8 cellular contexts compared by ENCODE assay signal in genomic region chr1:32816676-32817158, GRCh38. TPM values are rescaled to one million over a fixed set of nuclear protein-coding genes. Genes with fewer than 3 reads are reported as not detected.
DNase-seq lines count a peak whose midpoint lies in the region; ATAC-seq and TF ChIP-seq lines count a peak whose summit lies in the region.

No MANE protein-coding gene starts in this region.

- H3K36me3 ChIP-seq in Peyer's patch: no peaks in the 10 kb centered on the region
- no peaks in the 10 kb centered on the region for H3K36me3 ChIP-seq in uterus

- H3K4me1 Mint-ChIP-seq in activated CD8-positive, alpha-beta memory T cell treated with anti-CD3 and anti-CD28 coated beads, Interleukin-2, amount 10 ng/mL, durations not matched to agents 7 days and 5 days: peaks cover 52% of the 10 kb centered on the region
- H3K4me1 Mint-ChIP-seq in effector memory CD8-positive, alpha-beta T cell (ENCODE audit: low read depth in 2 of 2): peaks cover 41 to 62% of the 10 kb centered on the region in 2 donors
- H3K4me1 Mint-ChIP-seq in memory B cell: peaks cover 33% of the 10 kb centered on the region

- H3K27me3 ChIP-seq in Peyer's patch (no peaks in the 10 kb centered on the region), uterus (no peaks in the 10 kb centered on the region)

- no peaks in the 10 kb centered on the region for H3K27me3 Mint-ChIP-seq in activated CD8-positive, alpha-beta memory T cell treated with anti-CD3 and anti-CD28 coated beads, Interleukin-2, amount 10 ng/mL, durations not matched to agents 7 days and 5 days
- no peaks in the 10 kb centered on the region for H3K27me3 Mint-ChIP-seq in effector memory CD8-positive, alpha-beta T cell
- H3K27me3 Mint-ChIP-seq in memory B cell: no peaks in the 10 kb centered on the region

- H3K4me1 ChIP-seq in Peyer's patch: peaks cover 0 to 30% (median 7%) of the 10 kb centered on the region in 4 donors
- no peaks in the 10 kb centered on the region for H3K4me1 ChIP-seq in uterus

- peak overlapping the region; percentile 85 to 97 (median 94) for H3K27ac ChIP-seq in Peyer's patch
- peak overlapping the region; percentile 95 for H3K27ac ChIP-seq in uterus

- peak; percentile 1 for ATAC-seq in activated CD8-positive, alpha-beta memory T cell treated with anti-CD3 and anti-CD28 coated beads, Interleukin-2, amount 10 ng/mL, durations not matched to agents 7 days and 5 days
- ATAC-seq in HG02943 (IDR thresholded peaks at IDR 0.05; ENCODE audit: low read depth, unreplicated experiment) (peak; percentile 9), memory B cell (ENCODE audit: low read depth) (no peak)
- ATAC-seq in effector memory CD8-positive, alpha-beta T cell (replicated peaks): no peak

- H3K4me3 ChIP-seq in Peyer's patch (peak overlapping the region; percentile 76 to 93 (median 84)), uterus (peak overlapping the region; percentile 83 to 98)

- TF ChIP-seq CTCF in Peyer's patch (IDR thresholded peaks at IDR 0.05): no peak
- TF ChIP-seq CTCF in uterus (IDR thresholded peaks at IDR 0.05): no peak

- CTCF ChIA-PET in activated CD8-positive, alpha-beta memory T cell treated with anti-CD3 and anti-CD28 coated beads, Interleukin-2, amount 10 ng/mL, durations not matched to agents 7 days and 5 days (lab: Charles Lee): interaction anchor here (0.7 to 3.5 kb wide), 3 partner anchors 12 to 55 kb away, joined by 3 to 16 read pairs (median 4); no protein-coding TSS in a partner anchor

- H3K27ac Mint-ChIP-seq in activated CD8-positive, alpha-beta memory T cell treated with anti-CD3 and anti-CD28 coated beads, Interleukin-2, amount 10 ng/mL, durations not matched to agents 7 days and 5 days: peak overlapping the region; percentile 94
- H3K27ac Mint-ChIP-seq in effector memory CD8-positive, alpha-beta T cell: peak overlapping the region; percentile 47 to 95
- peak overlapping the region; percentile 88 for H3K27ac Mint-ChIP-seq in memory B cell

- intact Hi-C loops in uterus (cut with DNase I; ENCODE audit: low total_unique reads): no loop called here

- TF ChIP-seq POLR2A in Peyer's patch (IDR thresholded peaks at IDR 0.05): no peak
- no peak for TF ChIP-seq POLR2A in uterus (IDR thresholded peaks at IDR 0.05)

- H3K9me3 Mint-ChIP-seq in activated CD8-positive, alpha-beta memory T cell treated with anti-CD3 and anti-CD28 coated beads, Interleukin-2, amount 10 ng/mL, durations not matched to agents 7 days and 5 days (ENCODE audit: low read depth): no peaks in the 10 kb centered on the region
- H3K9me3 Mint-ChIP-seq in effector memory CD8-positive, alpha-beta T cell: no peaks in the 10 kb centered on the region
- H3K9me3 Mint-ChIP-seq in memory B cell: no peaks in the 10 kb centered on the region

- DNase-seq in activated CD8-positive, alpha-beta memory T cell treated with anti-CD3 and anti-CD28 coated beads, Interleukin-2, amount 10 ng/mL, durations not matched to agents 7 days and 5 days: no peak
- DNase-seq in activated CD8-positive, alpha-beta memory T cell treated with anti-CD3 and anti-CD28 coated beads for 24 hours: no peak
- no peak for DNase-seq in Peyer's patch
- DNase-seq in effector memory CD8-positive, alpha-beta T cell: no peak
- peak in 1 of 2 donors; percentile 18 for DNase-seq in memory B cell (ENCODE audit: low spot score in 2 of 2)
- no peak for DNase-seq in uterus
- DNase-seq in stimulated activated CD4-positive, alpha-beta T cell treated with anti-CD3 and anti-CD28 coated beads, Interleukin-2, amount 100 ng/mL, for 48 hours: no peak

- peaks cover 45% of the 10 kb centered on the region for H3K36me3 Mint-ChIP-seq in activated CD8-positive, alpha-beta memory T cell treated with anti-CD3 and anti-CD28 coated beads, Interleukin-2, amount 10 ng/mL, durations not matched to agents 7 days and 5 days
- H3K36me3 Mint-ChIP-seq in effector memory CD8-positive, alpha-beta T cell (ENCODE audit: insufficient read depth): peaks cover 15% of the 10 kb centered on the region
- peaks cover 7% of the 10 kb centered on the region for H3K36me3 Mint-ChIP-seq in memory B cell

- peak overlapping the region; percentile 95 for H3K4me3 Mint-ChIP-seq in activated CD8-positive, alpha-beta memory T cell treated with anti-CD3 and anti-CD28 coated beads, Interleukin-2, amount 10 ng/mL, durations not matched to agents 7 days and 5 days
- H3K4me3 Mint-ChIP-seq in effector memory CD8-positive, alpha-beta T cell: peak overlapping the region; percentile 86 to 95
- H3K4me3 Mint-ChIP-seq in memory B cell: peak overlapping the region; percentile 98

- H3K9me3 ChIP-seq in Peyer's patch (no peaks in the 10 kb centered on the region), uterus (no peaks in the 10 kb centered on the region)

RNA-seq across cellular contexts. Expression of gene YARS1, which starts 0.4 kb away (rescaled TPM):
- 100 to 1,000 TPM; 192 to 238 TPM for total RNA-seq in activated CD8-positive, alpha-beta memory T cell treated with anti-CD3 and anti-CD28 coated beads, Interleukin-2, amount 10 ng/mL, durations not matched to agents 7 days and 5 days
- total RNA-seq in Peyer's patch (10 to 100 TPM; 29.6 to 93.3 (median 50.4) TPM), uterus (10 to 100 TPM; 15.9 to 67.7 (median 30.4) TPM)

RNA-seq across cellular contexts. Expression of gene S100PBP, which starts 0.7 kb away (rescaled TPM):
- 100 to 1,000 TPM in 1 of 2 experiments, 10 to 100 TPM in 1; 85.3 to 102 TPM for total RNA-seq in activated CD8-positive, alpha-beta memory T cell treated with anti-CD3 and anti-CD28 coated beads, Interleukin-2, amount 10 ng/mL, durations not matched to agents 7 days and 5 days
- 100 to 1,000 TPM in 1 of 4 donors, 10 to 100 TPM in 3; 44.3 to 178 (median 58.1) TPM for total RNA-seq in Peyer's patch
- total RNA-seq in uterus: 100 to 1,000 TPM in 1 of 4 donors, 10 to 100 TPM in 3; 50.2 to 168 (median 76.4) TPM

RNA-seq across cellular contexts. Expression of gene FNDC5, which starts 54.0 kb away (rescaled TPM):
- total RNA-seq in activated CD8-positive, alpha-beta memory T cell treated with anti-CD3 and anti-CD28 coated beads, Interleukin-2, amount 10 ng/mL, durations not matched to agents 7 days and 5 days: not detected
- total RNA-seq in Peyer's patch (1 to 10 TPM in 1 of 4 donors, not detected in 3; 1.8 TPM), uterus (10 to 100 TPM in 1 of 4 donors, 1 to 10 TPM in 2, not detected in 1; 1.2 to 71.1 (median 3.7) TPM)

Comparison
In these comparisons a context has a peak if more than half of its experiments do, and no peak if none do; other contexts are left out.
1. ATAC-seq: peak in activated CD8-positive, alpha-beta memory T cell treated with anti-CD3 and anti-CD28 coated beads, Interleukin-2, amount 10 ng/mL, durations not matched to agents 7 days and 5 days (single experiment) and HG02943 (single experiment); none in effector memory CD8-positive, alpha-beta T cell (single experiment) and memory B cell (single experiment).
2. Peak in every context shown above with its lines, with median percentiles within 50 percentile points of each other: H3K27ac Mint-ChIP-seq and H3K4me3 Mint-ChIP-seq.